10 cellular contexts compared by ENCODE assay signal in genomic region chr17:74274060-74274702, GRCh38. TPM values are rescaled to one million over a fixed set of nuclear protein-coding genes. Genes with fewer than 3 reads are reported as not detected.
DNase-seq lines count a peak whose midpoint lies in the region; ATAC-seq and TF ChIP-seq lines count a peak whose summit lies in the region.
"Had no signal": no experiment of that assay in that cellular context is flagged by ENCODE, and none has a peak within 500 bp of the region (broad histone marks: within the 10 kb centered on the region; RNA-seq: fewer than 3 reads in every experiment).

DNAI2 (plus strand) TSS chr17:74274234; CDS start chr17:74281818, 7,584 bp downstream.

- H3K9me2 ChIP-seq in OCI-LY7 (ENCODE audit: insufficient read depth, low read length) = no peaks in the 10 kb centered on the region

- no peaks in the 10 kb centered on the region for H3K36me3 ChIP-seq in OCI-LY7 (ENCODE audit: insufficient read depth, low read length)
- no peaks in the 10 kb centered on the region for H3K36me3 ChIP-seq in endocrine pancreas (ENCODE audit: control insufficient read depth, insufficient read depth, low read length)

- BruUV-seq in OCI-LY7 (replicated peaks; lab: Mats Ljungman, UMichigan) (no TSS peak), Calu3 (replicated peaks; lab: Mats Ljungman, UMichigan) (no TSS peak)

- ATAC-seq in stimulated activated naive B cell treated with anti-CD40 and anti-IgM and Interleukin-4, amounts not matched to agents 10 μg/mL and 1 μg/mL and 100 μg/mL, for 72 hours (replicated peaks) = peak; percentile 33 to 40

- no peaks in the 10 kb centered on the region for H3K9me3 ChIP-seq in OCI-LY7 (ENCODE audit: low read length)
- no peaks in the 10 kb centered on the region for H3K9me3 ChIP-seq in endocrine pancreas (ENCODE audit: control insufficient read depth, low read length)

- H3K4me3 ChIP-seq in OCI-LY7 (ENCODE audit: low read depth, low read length, poor library complexity, severe bottlenecking) (no peak within 1 kb of the TSS), endocrine pancreas (ENCODE audit: control insufficient read depth, insufficient read depth, low read length) (peak within 1 kb of the TSS; percentile 44)

- POLR2A ChIA-PET in OCI-LY7 (lab: Charles Lee) = no interaction called here

- H3K4me2 ChIP-seq in OCI-LY7 (ENCODE audit: low read length) = peak within 1 kb of the TSS; percentile 7

- H3K4me1 ChIP-seq in OCI-LY7 (ENCODE audit: insufficient read depth, low read length, poor library complexity, severe bottlenecking) (peaks cover 8% of the 10 kb centered on the region), endocrine pancreas (ENCODE audit: control insufficient read depth, insufficient read depth, low read length) (no peaks in the 10 kb centered on the region)

- intact Hi-C loops in OCI-LY7 (cut with micrococcal nuclease; ENCODE audit: unreplicated experiment) (no loop called here), Calu3 (cut with micrococcal nuclease; ENCODE audit: unreplicated experiment) (no loop called here)

- peaks cover 41 to 44% of the 10 kb centered on the region in 2 donors for H3K27me3 Mint-ChIP-seq in stimulated activated naive B cell treated with anti-CD40 and anti-IgM and Interleukin-4, amounts not matched to agents 10 μg/mL and 1 μg/mL and 100 μg/mL, for 72 hours
- peaks cover 83% of the 10 kb centered on the region for H3K27me3 Mint-ChIP-seq in Calu3 (ENCODE audit: unreplicated experiment)

- H3K9ac ChIP-seq in endocrine pancreas (ENCODE audit: control insufficient read depth, insufficient read depth, low read length) = peak within 1 kb of the TSS; percentile 30

- no peak for TF ChIP-seq CTCF in OCI-LY7 (conservative IDR thresholded peaks at IDR 0.05; ENCODE audit: low read length)
- TF ChIP-seq CTCF in Calu3 (IDR thresholded peaks at IDR 0.05; ENCODE audit: unreplicated experiment) = no peak

- no peaks in the 10 kb centered on the region for H3K79me2 ChIP-seq in OCI-LY7 (ENCODE audit: insufficient read depth, low read depth, low read length)

- peak within 1 kb of the TSS; percentile 33; the same call in 1 of the 2 replicates for H2AFZ ChIP-seq in OCI-LY7 (ENCODE audit: low read length)

- peak; percentile 5 to 16 for DNase-seq in activated CD4-positive, alpha-beta T cell treated with anti-CD3 and anti-CD28 coated beads for 4 hours
- no peak for DNase-seq in activated CD4-positive, alpha-beta T cell treated with anti-CD3 and anti-CD28 coated beads for 48 hours
- no peak for DNase-seq in OCI-LY7 (ENCODE audit: low spot score)
- DNase-seq in stimulated activated naive B cell treated with anti-CD40 and anti-IgM and Interleukin-4, amounts not matched to agents 10 μg/mL and 1 μg/mL and 100 μg/mL, for 72 hours = no peak
- DNase-seq in Calu3 = no peak
- DNase-seq in NOMO-1 (lab: John Stamatoyannopoulos, UW; ENCODE audit: unreplicated experiment in 2 of 2) = no peak
- no peak for DNase-seq in RKO (ENCODE audit: low spot score)

- no peaks in the 10 kb centered on the region for H4K20me1 ChIP-seq in OCI-LY7 (ENCODE audit: insufficient read depth, low read length)

- H3K36me3 Mint-ChIP-seq in stimulated activated naive B cell treated with anti-CD40 and anti-IgM and Interleukin-4, amounts not matched to agents 10 μg/mL and 1 μg/mL and 100 μg/mL, for 72 hours = no peaks in the 10 kb centered on the region
- H3K36me3 Mint-ChIP-seq in Calu3 (ENCODE audit: insufficient read depth, unreplicated experiment) = peaks cover 3% of the 10 kb centered on the region

- no peak within 1 kb of the TSS for H3K27ac ChIP-seq in OCI-LY7 (ENCODE audit: low read depth, low read length, poor library complexity, severe bottlenecking)

- CTCF ChIA-PET in OCI-LY7 (lab: Charles Lee; ENCODE audit: unreplicated experiment) (no interaction called here), Calu3 (lab: Charles Lee) (no interaction called here)

- H3K4me1 Mint-ChIP-seq in stimulated activated naive B cell treated with anti-CD40 and anti-IgM and Interleukin-4, amounts not matched to agents 10 μg/mL and 1 μg/mL and 100 μg/mL, for 72 hours = peaks cover 23 to 37% of the 10 kb centered on the region in 2 donors
- H3K4me1 Mint-ChIP-seq in Calu3 (ENCODE audit: low read depth, unreplicated experiment) = no peaks in the 10 kb centered on the region

- no peaks in the 10 kb centered on the region for H3K27me3 ChIP-seq in endocrine pancreas (ENCODE audit: control insufficient read depth, insufficient read depth, low read length)

- no peaks in the 10 kb centered on the region for H3K9me3 Mint-ChIP-seq in stimulated activated naive B cell treated with anti-CD40 and anti-IgM and Interleukin-4, amounts not matched to agents 10 μg/mL and 1 μg/mL and 100 μg/mL, for 72 hours
- no peaks in the 10 kb centered on the region for H3K9me3 Mint-ChIP-seq in Calu3 (ENCODE audit: low read depth, unreplicated experiment)

- H3K4me3 Mint-ChIP-seq in stimulated activated naive B cell treated with anti-CD40 and anti-IgM and Interleukin-4, amounts not matched to agents 10 μg/mL and 1 μg/mL and 100 μg/mL, for 72 hours = peak within 1 kb of the TSS; percentile 71 to 85
- H3K4me3 Mint-ChIP-seq in Calu3 (ENCODE audit: low read depth, unreplicated experiment) = no peak within 1 kb of the TSS

- peak within 1 kb of the TSS; percentile 79 for H3K27ac Mint-ChIP-seq in stimulated activated naive B cell treated with anti-CD40 and anti-IgM and Interleukin-4, amounts not matched to agents 10 μg/mL and 1 μg/mL and 100 μg/mL, for 72 hours
- H3K27ac Mint-ChIP-seq in Calu3 (ENCODE audit: unreplicated experiment) = no peak within 1 kb of the TSS

RNA-seq across cellular contexts. Expression of gene DNAI2, which starts in this region (rescaled TPM):
- not detected in 2 replicates for total RNA-seq in OCI-LY7 (2014; rRNA removed; shearing (Covaris generic))
- total RNA-seq in OCI-LY7 (2022) = not detected in 2 replicates
- not detected in 2 replicates for total RNA-seq in Calu3 (2022)
- total RNA-seq: fibroblast of villous mesenchyme, MCF 10A had no signal

Comparison
In these comparisons a context has a peak if more than half of its experiments do, and no peak if none do; other contexts are left out.
1. DNase-seq: peak in activated CD4-positive, alpha-beta T cell treated with anti-CD3 and anti-CD28 coated beads for 4 hours (2 of 2); none in activated CD4-positive, alpha-beta T cell treated with anti-CD3 and anti-CD28 coated beads for 48 hours (single experiment), OCI-LY7 (single experiment), stimulated activated naive B cell treated with anti-CD40 and anti-IgM and Interleukin-4, amounts not matched to agents 10 μg/mL and 1 μg/mL and 100 μg/mL, for 72 hours (single experiment), Calu3 (single experiment), NOMO-1 (0 of 2) and RKO (single experiment).